Comparison of ENCODE assay signal across 18 cellular contexts in genomic region chr1:185488673-185489311, GRCh38.
DNase-seq lines count a peak whose midpoint lies in the region; ATAC-seq and TF ChIP-seq lines count a peak whose summit lies in the region.
"Had no signal": no experiment of that assay in that cellular context is flagged by ENCODE, and none has a peak within 500 bp of the region (broad histone marks: within the 10 kb centered on the region; RNA-seq: fewer than 3 reads in every experiment).

No MANE protein-coding gene starts in this region.

- H3K9me3 Mint-ChIP-seq in activated T-helper 17 cell treated with anti-CD3 and anti-CD28 coated beads, Interleukin-2, amount 50 U/mL, for 72 hours = no peaks in the 10 kb centered on the region
- no peaks in the 10 kb centered on the region for H3K9me3 Mint-ChIP-seq in activated T-helper 1 cell treated with anti-CD3 and anti-CD28 coated beads, Interleukin-12 subunit alpha, Interleukin-12 subunit beta, Interleukin-2, Interleukin-4 antibody, amounts not matched to agents 30 ng/mL and 10 ng/mL and 1 ng/mL, durations not matched to agents 14 hours and 24 hours and 36 hours
- H3K9me3 Mint-ChIP-seq: immature natural killer cell; T-helper 1 cell treated with Interleukin-12 subunit alpha and Interleukin-12 subunit beta and Interleukin-4 antibody, amounts not matched to agents 30 μg/mL and 1 μg/mL, for 36 hours had no signal

- peaks cover 5 to 11% (median 10%) of the 10 kb centered on the region in 4 donors for H3K4me1 ChIP-seq in liver (ENCODE audit: control insufficient read depth in 4 of 4, insufficient read depth in 4 of 4, low read length in 3 of 4)
- H3K4me1 ChIP-seq: gastroesophageal sphincter had no signal

- H3K27me3 Mint-ChIP-seq in activated T-helper 17 cell treated with anti-CD3 and anti-CD28 coated beads, Interleukin-2, amount 50 U/mL, for 72 hours = no peaks in the 10 kb centered on the region
- H3K27me3 Mint-ChIP-seq in activated T-helper 1 cell treated with anti-CD3 and anti-CD28 coated beads, Interleukin-12 subunit alpha, Interleukin-12 subunit beta, Interleukin-2, Interleukin-4 antibody, amounts not matched to agents 30 ng/mL and 10 ng/mL and 1 ng/mL, durations not matched to agents 14 hours and 24 hours and 36 hours (ENCODE audit: insufficient read depth) = peaks cover 2% of the 10 kb centered on the region
- H3K27me3 Mint-ChIP-seq: activated CD8-positive, alpha-beta memory T cell treated with anti-CD3 and anti-CD28 coated beads, Interleukin-2, amount 10 ng/mL, durations not matched to agents 7 days and 5 days had no signal

- WGBS in liver = 16% methylated on average over 4 of the region's 4 CpGs

- peak in 1 of 2 donors; percentile 37 for TF ChIP-seq RAD21 in liver (IDR thresholded peaks at IDR 0.05)

- no peak for ATAC-seq in activated T-helper 17 cell treated with anti-CD3 and anti-CD28 coated beads, Interleukin-2, amount 50 U/mL, for 72 hours (replicated peaks)
- ATAC-seq in esophagus mucosa = peak; percentile 83
- ATAC-seq: activated CD4-positive, CD25-positive, alpha-beta regulatory T cell treated with anti-CD3 and anti-CD28 coated beads, Interleukin-2, amount 50 U/mL, for 24 hours; activated CD8-positive, alpha-beta memory T cell treated with anti-CD3 and anti-CD28 coated beads, Interleukin-2, amount 10 ng/mL, durations not matched to agents 7 days and 5 days; gastroesophageal sphincter had no signal

- no peaks in the 10 kb centered on the region for H3K36me3 Mint-ChIP-seq in activated T-helper 17 cell treated with anti-CD3 and anti-CD28 coated beads, Interleukin-2, amount 50 U/mL, for 72 hours (ENCODE audit: low read depth)
- peaks cover 3% of the 10 kb centered on the region for H3K36me3 Mint-ChIP-seq in activated T-helper 1 cell treated with anti-CD3 and anti-CD28 coated beads, Interleukin-12 subunit alpha, Interleukin-12 subunit beta, Interleukin-2, Interleukin-4 antibody, amounts not matched to agents 30 ng/mL and 10 ng/mL and 1 ng/mL, durations not matched to agents 14 hours and 24 hours and 36 hours (ENCODE audit: low read depth)
- H3K36me3 Mint-ChIP-seq: activated CD8-positive, alpha-beta memory T cell treated with anti-CD3 and anti-CD28 coated beads, Interleukin-2, amount 10 ng/mL, durations not matched to agents 7 days and 5 days; immature natural killer cell had no signal

- H3K4me3 ChIP-seq in liver (ENCODE audit: low read depth in 1 of 3, low read length in 3 of 3) = no peak overlapping the region
- H3K4me3 ChIP-seq: gastroesophageal sphincter had no signal

- intact Hi-C loops in activated T-helper 1 cell treated with anti-CD3 and anti-CD28 coated beads, Interleukin-12 subunit alpha, Interleukin-12 subunit beta, Interleukin-2, Interleukin-4 antibody, amounts not matched to agents 30 ng/mL and 10 ng/mL and 1 ng/mL, durations not matched to agents 14 hours and 24 hours and 36 hours (cut with micrococcal nuclease) = no loop called here

- H3K4me3 Mint-ChIP-seq in activated T-helper 17 cell treated with anti-CD3 and anti-CD28 coated beads, Interleukin-2, amount 50 U/mL, for 72 hours = no peak overlapping the region
- H3K4me3 Mint-ChIP-seq in activated T-helper 1 cell treated with anti-CD3 and anti-CD28 coated beads, Interleukin-12 subunit alpha, Interleukin-12 subunit beta, Interleukin-2, Interleukin-4 antibody, amounts not matched to agents 30 ng/mL and 10 ng/mL and 1 ng/mL, durations not matched to agents 14 hours and 24 hours and 36 hours = no peak overlapping the region
- H3K4me3 Mint-ChIP-seq: activated CD8-positive, alpha-beta memory T cell treated with anti-CD3 and anti-CD28 coated beads, Interleukin-2, amount 10 ng/mL, durations not matched to agents 7 days and 5 days; immature natural killer cell; T-helper 1 cell treated with Interleukin-12 subunit alpha and Interleukin-12 subunit beta and Interleukin-4 antibody, amounts not matched to agents 30 μg/mL and 1 μg/mL, for 36 hours had no signal

- H3K27ac ChIP-seq in liver (ENCODE audit: low read depth in 1 of 2, low read length in 2 of 2) = no peak overlapping the region
- H3K27ac ChIP-seq: brain microvascular endothelial cell, gastroesophageal sphincter had no signal

- H3K9ac ChIP-seq in liver (ENCODE audit: low read depth in 1 of 2, low read length in 2 of 2) = no peak overlapping the region

- H3K9me3 ChIP-seq in liver (ENCODE audit: control insufficient read depth in 4 of 4, low read length in 3 of 4) = no peaks in the 10 kb centered on the region
- H3K9me3 ChIP-seq: gastroesophageal sphincter had no signal

- H3K27me3 ChIP-seq in liver (ENCODE audit: control insufficient read depth in 4 of 4, insufficient read depth in 4 of 4, low read length in 3 of 4) = no peaks in the 10 kb centered on the region
- H3K27me3 ChIP-seq: brain microvascular endothelial cell, gastroesophageal sphincter had no signal

- DNase-seq in renal cortical epithelial cell (ENCODE audit: low read depth) (peak; percentile 40), SW480 (ENCODE audit: low spot score) (no peak), NCI-H2171 treated with DMSO at 0.1 percent for 48 hours (lab: John Stamatoyannopoulos, UW) (no peak), hippocampal formation (lab: John Stamatoyannopoulos, UW) (no peak)
- no peak for DNase-seq in activated T-helper 1 cell treated with anti-CD3 and anti-CD28 coated beads, Interleukin-12 subunit alpha, Interleukin-12 subunit beta, Interleukin-2, Interleukin-4 antibody, amounts not matched to agents 30 ng/mL and 10 ng/mL and 1 ng/mL, durations not matched to agents 14 hours and 24 hours and 36 hours (ENCODE audit: low spot score)
- DNase-seq: activated CD8-positive, alpha-beta memory T cell treated with anti-CD3 and anti-CD28 coated beads, Interleukin-2, amount 10 ng/mL, durations not matched to agents 7 days and 5 days; activated naive CD4-positive, alpha-beta T cell treated with Interleukin-2 at 50 U/mL for 16 hours; brain microvascular endothelial cell; immature natural killer cell; KBM-7; NCI-H1092; SHP77 had no signal

- no peaks in the 10 kb centered on the region for H3K4me1 Mint-ChIP-seq in activated T-helper 17 cell treated with anti-CD3 and anti-CD28 coated beads, Interleukin-2, amount 50 U/mL, for 72 hours
- peaks cover 9% of the 10 kb centered on the region for H3K4me1 Mint-ChIP-seq in activated T-helper 1 cell treated with anti-CD3 and anti-CD28 coated beads, Interleukin-12 subunit alpha, Interleukin-12 subunit beta, Interleukin-2, Interleukin-4 antibody, amounts not matched to agents 30 ng/mL and 10 ng/mL and 1 ng/mL, durations not matched to agents 14 hours and 24 hours and 36 hours (ENCODE audit: low read depth)
- H3K4me1 Mint-ChIP-seq: activated CD8-positive, alpha-beta memory T cell treated with anti-CD3 and anti-CD28 coated beads, Interleukin-2, amount 10 ng/mL, durations not matched to agents 7 days and 5 days had no signal

- TF ChIP-seq CTCF in liver (IDR thresholded peaks at IDR 0.05; ENCODE audit: low read depth, low read length, missing input control) = no peak

- H3K27ac Mint-ChIP-seq in activated T-helper 17 cell treated with anti-CD3 and anti-CD28 coated beads, Interleukin-2, amount 50 U/mL, for 72 hours = peak overlapping the region; percentile 26
- H3K27ac Mint-ChIP-seq in activated T-helper 1 cell treated with anti-CD3 and anti-CD28 coated beads, Interleukin-12 subunit alpha, Interleukin-12 subunit beta, Interleukin-2, Interleukin-4 antibody, amounts not matched to agents 30 ng/mL and 10 ng/mL and 1 ng/mL, durations not matched to agents 14 hours and 24 hours and 36 hours = no peak overlapping the region
- H3K27ac Mint-ChIP-seq: activated CD8-positive, alpha-beta memory T cell treated with anti-CD3 and anti-CD28 coated beads, Interleukin-2, amount 10 ng/mL, durations not matched to agents 7 days and 5 days; T-helper 1 cell treated with Interleukin-12 subunit alpha and Interleukin-12 subunit beta and Interleukin-4 antibody, amounts not matched to agents 30 μg/mL and 1 μg/mL, for 36 hours had no signal

- H3K36me3 ChIP-seq in liver (ENCODE audit: control insufficient read depth in 4 of 4, insufficient read depth in 3 of 4, low read depth in 1 of 4, low read length in 3 of 4) = no peaks in the 10 kb centered on the region
- H3K36me3 ChIP-seq: brain microvascular endothelial cell, gastroesophageal sphincter had no signal

TF ChIP-seq in liver, 16 proteins besides CTCF, POLR2A, EP300 and RAD21:
- TF ChIP-seq HNF4A (conservative IDR thresholded peaks at IDR 0.05) = peak; percentile 54 to 72
- TF ChIP-seq GABPA (IDR thresholded peaks at IDR 0.05 in 1 of 2, conservative IDR thresholded peaks at IDR 0.05 in 1 of 2) = no peak
- no peak for TF ChIP-seq HNF4G (IDR thresholded peaks at IDR 0.05)
- peak; percentile 48 for TF ChIP-seq SP1 (IDR thresholded peaks at IDR 0.05)
- peak in 1 of 2 donors; percentile 27 for TF ChIP-seq RXRA (IDR thresholded peaks at IDR 0.05)
